In genomic region chr7:44622342-44623151, GRCh38 we compare ENCODE assay signal across 8 cellular contexts. TPM values are rescaled to one million over a fixed set of nuclear protein-coding genes. Genes with fewer than 3 reads are reported as not detected.
DNase-seq lines count a peak whose midpoint lies in the region; ATAC-seq and TF ChIP-seq lines count a peak whose summit lies in the region.

No MANE protein-coding gene starts in this region.

- 84 to 87% methylated on average over 5 of the region's 5 CpGs for WGBS in lung, 2 donors

- H3K36me3 Mint-ChIP-seq in activated CD8-positive, alpha-beta T cell treated with anti-CD3 and anti-CD28 coated beads for 36 hours (ENCODE audit: low read depth): peaks cover 41% of the 10 kb centered on the region

- POLR2A ChIA-PET in activated CD8-positive, alpha-beta T cell treated with anti-CD3 and anti-CD28 coated beads for 36 hours (lab: Charles Lee): interaction anchor here (1.0 to 1.9 kb wide), 8 partner anchors 10 to 50 kb away, joined by 3 to 6 read pairs (median 5); partner anchors contain the start of gene OGDH

- peak; percentile 73 for DNase-seq in activated CD8-positive, alpha-beta T cell treated with anti-CD3 and anti-CD28 coated beads for 36 hours
- no peak for DNase-seq in lung (ENCODE audit: low spot score)
- no peak for DNase-seq in ureter (ENCODE audit: low spot score)
- DNase-seq in GOT3 (lab: John Stamatoyannopoulos, UW): no peak
- DNase-seq in mesenteric fat pad (ENCODE audit: low spot score): no peak
- DNase-seq in SKM-1 (lab: John Stamatoyannopoulos, UW; ENCODE audit: unreplicated experiment): no peak

- peaks cover 22 to 32% of the 10 kb centered on the region in 2 donors for H3K4me1 ChIP-seq in lung (ENCODE audit: control insufficient read depth in 2 of 2, insufficient read depth in 2 of 2, low read length in 2 of 2)

- CTCF ChIA-PET in activated CD8-positive, alpha-beta T cell treated with anti-CD3 and anti-CD28 coated beads for 36 hours (lab: Charles Lee): interaction anchor here (1.0 kb wide), 2 partner anchors 16 kb away, joined by 3 read pairs; no protein-coding TSS in a partner anchor

- no peak overlapping the region for H3K4me3 ChIP-seq in lung

- H3K9me3 ChIP-seq in lung (ENCODE audit: control insufficient read depth in 2 of 2, insufficient read depth in 1 of 2, low read length in 1 of 2): peaks cover 0 to 2% of the 10 kb centered on the region in 2 donors

- peak overlapping the region; percentile 64 to 83 for H3K27ac ChIP-seq in lung (ENCODE audit: low read depth in 1 of 2, low read length in 1 of 2)

- peaks cover 79% of the 10 kb centered on the region for H3K4me1 Mint-ChIP-seq in activated CD8-positive, alpha-beta T cell treated with anti-CD3 and anti-CD28 coated beads for 36 hours (ENCODE audit: low read depth)

- no peaks in the 10 kb centered on the region for H3K9me3 Mint-ChIP-seq in activated CD8-positive, alpha-beta T cell treated with anti-CD3 and anti-CD28 coated beads for 36 hours

- intact Hi-C loops in activated CD8-positive, alpha-beta T cell treated with anti-CD3 and anti-CD28 coated beads for 36 hours (cut with micrococcal nuclease): no loop called here

- H3K27ac Mint-ChIP-seq in activated CD8-positive, alpha-beta T cell treated with anti-CD3 and anti-CD28 coated beads for 36 hours: peak overlapping the region; percentile 97

- H3K27me3 ChIP-seq in lung (ENCODE audit: control insufficient read depth, insufficient read depth): no peaks in the 10 kb centered on the region

- ATAC-seq in GM19043 (IDR thresholded peaks at IDR 0.05; ENCODE audit: low read depth, unreplicated experiment): peak; percentile 79
- ATAC-seq in HG03045 (IDR thresholded peaks at IDR 0.05; ENCODE audit: unreplicated experiment): peak; percentile 68
- peak; percentile 89 for ATAC-seq in activated CD8-positive, alpha-beta T cell treated with anti-CD3 and anti-CD28 coated beads for 36 hours
- no peak for ATAC-seq in lung (ENCODE audit: insufficient read depth, low FRiP score)

- peaks cover 19 to 20% of the 10 kb centered on the region in 2 donors for H3K36me3 ChIP-seq in lung (ENCODE audit: control insufficient read depth in 2 of 2, insufficient read depth in 2 of 2, low read length in 2 of 2)

- H3K4me3 Mint-ChIP-seq in activated CD8-positive, alpha-beta T cell treated with anti-CD3 and anti-CD28 coated beads for 36 hours: peak overlapping the region; percentile 55

- no peak for TF ChIP-seq CTCF in activated CD8-positive, alpha-beta T cell treated with anti-CD3 and anti-CD28 coated beads for 36 hours (IDR thresholded peaks at IDR 0.05)
- TF ChIP-seq CTCF in lung (IDR thresholded peaks at IDR 0.05; ENCODE audit: control extremely low read depth, extremely low read depth): no peak

- H3K27me3 Mint-ChIP-seq in activated CD8-positive, alpha-beta T cell treated with anti-CD3 and anti-CD28 coated beads for 36 hours: no peaks in the 10 kb centered on the region

RNA-seq across cellular contexts. Expression of gene OGDH, which starts 16.1 kb away (rescaled TPM):
- 10 to 100 TPM; 78.6 to 85.6 TPM for total RNA-seq in activated CD8-positive, alpha-beta T cell treated with anti-CD3 and anti-CD28 coated beads for 36 hours
- total RNA-seq in lung (100 to 1,000 TPM in 1 of 2 donors, 10 to 100 TPM in 1; 54.6 to 142 TPM), ureter (109 TPM), mesenteric fat pad (102 TPM)
- 10 to 100 TPM; 39.0 to 65.2 TPM for polyA plus RNA-seq in lung

RNA-seq across cellular contexts. Expression of gene TMED4, which starts 40.5 kb away (rescaled TPM):
- total RNA-seq in activated CD8-positive, alpha-beta T cell treated with anti-CD3 and anti-CD28 coated beads for 36 hours: 10 to 100 TPM; 74.6 to 76.2 TPM
- total RNA-seq in lung: 100 to 1,000 TPM in 1 of 2 donors, 10 to 100 TPM in 1; 81.0 to 106 TPM
- 10 to 100 TPM; 46.4 to 52.5 TPM for polyA plus RNA-seq in lung
- 105 TPM for total RNA-seq in ureter
- 56.3 TPM for total RNA-seq in mesenteric fat pad

RNA-seq across cellular contexts. Expression of gene DDX56, which starts 48.8 kb away (rescaled TPM):
- 10 to 100 TPM; 92.3 to 98.3 TPM for total RNA-seq in activated CD8-positive, alpha-beta T cell treated with anti-CD3 and anti-CD28 coated beads for 36 hours
- total RNA-seq in lung: 10 to 100 TPM; 49.8 to 67.5 TPM
- polyA plus RNA-seq in lung: 10 to 100 TPM; 45.9 to 66.5 TPM
- 89.4 TPM for total RNA-seq in ureter
- total RNA-seq in mesenteric fat pad: 64.1 TPM
